In the genomic region with DNA sequence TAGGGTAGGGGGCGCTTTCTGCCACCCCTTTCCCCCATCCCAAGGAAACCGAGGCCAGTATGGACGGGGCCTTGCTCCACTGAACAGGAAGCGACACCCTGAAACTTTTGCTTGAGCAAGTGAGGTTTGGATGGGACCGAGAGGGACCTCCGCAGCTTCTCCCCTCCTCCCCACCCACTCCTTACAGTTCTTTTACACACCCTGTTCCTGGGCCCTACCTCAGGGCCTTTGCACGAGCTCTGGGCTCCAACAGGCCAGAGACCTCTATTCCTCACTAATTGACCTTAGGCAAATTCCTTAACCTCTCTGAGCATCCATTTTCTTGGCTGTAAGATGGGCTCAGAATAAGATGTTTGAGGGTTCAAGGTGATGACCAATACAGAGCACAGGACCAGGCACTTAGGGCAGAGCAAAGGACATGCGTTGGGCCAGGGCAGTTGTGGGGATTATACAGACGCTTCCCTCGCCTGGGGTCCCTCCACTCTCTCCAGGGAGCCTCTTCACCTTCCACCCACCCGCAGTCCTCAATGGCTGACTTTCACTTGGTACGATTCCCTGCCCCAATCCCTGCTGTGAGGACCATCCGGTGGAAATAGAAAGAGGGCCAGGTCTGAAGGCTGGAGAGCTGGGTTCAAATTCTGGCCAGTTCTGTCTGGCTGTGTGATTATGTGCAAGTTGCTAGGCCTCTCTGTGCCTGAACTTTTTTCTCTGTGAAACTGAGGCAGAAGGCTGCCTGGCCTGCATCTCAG, we compare ENCODE assay signal across 8 cellular contexts.
A peak's percentile ranks its signal among the peaks of the same experiment; 100 is the strongest.
DNase-seq lines count a peak whose midpoint lies in the region; ATAC-seq, FAIRE-seq and TF ChIP-seq lines count a peak whose summit lies in the region.

No MANE protein-coding gene starts in this region.

- no peak overlapping the region for H3K4ac ChIP-seq in H1 (replicated peaks; ENCODE audit: insufficient read length, low read depth, low read length)

- no peak for ATAC-seq in HG03196 (IDR thresholded peaks at IDR 0.05; ENCODE audit: unreplicated experiment)

- H3K4me1 ChIP-seq in CD4-positive, alpha-beta memory T cell (ENCODE audit: insufficient read depth, low read length) = peaks cover 11% of the 10 kb centered on the region
- H3K4me1 ChIP-seq in OCI-LY3 (ENCODE audit: low read length) (peaks cover 11% of the 10 kb centered on the region), H1 (replicated peaks in 1 of 4; ENCODE audit: control insufficient read depth in 3 of 4, insufficient read depth in 4 of 4, low read length in 3 of 4) (peaks cover 5 to 16% (median 13%) of the 10 kb centered on the region in 4 experiments), neutrophil (ENCODE audit: control insufficient read depth in 1 of 2, insufficient read depth in 1 of 2, low read depth in 1 of 2, low read length in 1 of 2) (peaks cover 22 to 25% of the 10 kb centered on the region in 2 experiments)

- H3K4me1 Mint-ChIP-seq in CD4-positive, alpha-beta memory T cell = peaks cover 0 to 13% (median 4%) of the 10 kb centered on the region in 4 donors

- H3K27me3 ChIP-seq in CD4-positive, alpha-beta memory T cell (ENCODE audit: insufficient read depth, low read length) = no peaks in the 10 kb centered on the region
- H3K27me3 ChIP-seq in OCI-LY3 (ENCODE audit: low read depth, low read length) (peaks cover 19% of the 10 kb centered on the region), H1 (replicated peaks in 1 of 4; ENCODE audit: control insufficient read depth in 3 of 4, extremely low read depth in 1 of 4, insufficient read depth in 3 of 4, low read length in 3 of 4) (peaks cover 0 to 13% (median 9%) of the 10 kb centered on the region in 4 experiments; a peak in 4 of 7 replicates), neutrophil (no peaks in the 10 kb centered on the region)

- H2AFZ ChIP-seq in OCI-LY3 (ENCODE audit: low read depth, low read length) = peak overlapping the region; percentile 77; the same call in 1 of the 2 replicates
- H2AFZ ChIP-seq in H1 (ENCODE audit: low read length) = 0 out of 2 replicates have a peak overlapping the region, but pooled peaks have one; percentile 42

- TF ChIP-seq CTCF in OCI-LY3 (IDR thresholded peaks at IDR 0.05; ENCODE audit: low read depth, low read length) (no peak), H1 (IDR thresholded peaks at IDR 0.05; ENCODE audit: control extremely low read depth in 1 of 3, insufficient read depth in 1 of 3, low read depth in 1 of 3, low read length in 3 of 3) (no peak), neutrophil (IDR thresholded peaks at IDR 0.05) (no peak)

- peak overlapping the region; percentile 89 for H3K9ac ChIP-seq in OCI-LY3 (ENCODE audit: low read length)
- H3K9ac ChIP-seq in H1 (replicated peaks in 1 of 4; ENCODE audit: extremely low read depth in 1 of 4, low read depth in 3 of 4, low read length in 3 of 4) = no peak overlapping the region

- H3K27me3 Mint-ChIP-seq in CD4-positive, alpha-beta memory T cell = no peaks in the 10 kb centered on the region

- DNase-seq in CD4-positive, alpha-beta memory T cell = no peak
- DNase-seq in H1 (ENCODE audit: low read depth in 1 of 2, low spot score in 2 of 2) = no peak
- no peak for DNase-seq in NCI-H2196 (lab: John Stamatoyannopoulos, UW; ENCODE audit: unreplicated experiment)
- DNase-seq in nucleus accumbens (lab: John Stamatoyannopoulos, UW) = no peak
- DNase-seq in GOT3 (lab: John Stamatoyannopoulos, UW) = no peak

- H3K14ac ChIP-seq in H1 (ENCODE audit: insufficient read length) = no peak overlapping the region

- H2BK15ac ChIP-seq in H1 (ENCODE audit: low read length) = peak overlapping the region; percentile 20; the same call in 1 of the 2 replicates

- no peak for FAIRE-seq in H1 (lab: Jason Lieb, UNC)

- peak overlapping the region; percentile 13; the same call in 1 of the 2 replicates for H3K18ac ChIP-seq in H1 (ENCODE audit: extremely low read depth, low read length)

- no peak overlapping the region for H2BK120ac ChIP-seq in H1 (replicated peaks; ENCODE audit: low read depth, low read length)

- no peaks in the 10 kb centered on the region for H3K36me3 ChIP-seq in CD4-positive, alpha-beta memory T cell (ENCODE audit: insufficient read depth, low read length)
- H3K36me3 ChIP-seq in OCI-LY3 (replicated peaks; ENCODE audit: low read depth, low read length) (no peaks in the 10 kb centered on the region), H1 (ENCODE audit: control insufficient read depth in 2 of 4, insufficient read depth in 4 of 4, low read length in 3 of 4) (no peaks in the 10 kb centered on the region), neutrophil (no peaks in the 10 kb centered on the region)

- peak overlapping the region; percentile 14 to 56 for H3K4me3 ChIP-seq in CD4-positive, alpha-beta memory T cell (ENCODE audit: low read length in 2 of 2)
- peak overlapping the region; percentile 91 for H3K4me3 ChIP-seq in OCI-LY3 (ENCODE audit: low read length)
- H3K4me3 ChIP-seq in H1 (ENCODE audit: extremely low read depth in 1 of 4, insufficient read depth in 2 of 4, low read depth in 3 of 4, low read length in 4 of 4) = peak overlapping the region; percentile 35 to 72 (median 48)
- peak overlapping the region; percentile 73 to 74 for H3K4me3 ChIP-seq in neutrophil (ENCODE audit: low read depth in 1 of 2, low read length in 1 of 2)

- WGBS in H1 (ENCODE audit: extremely low coverage in 1 of 2, insufficient coverage in 1 of 2, insufficient read length in 1 of 2, insufficient replicate concordance in 2 of 2, low coverage in 1 of 2, low lambda C conversion rate in 2 of 2, missing lambda C conversion rate in 1 of 2), 2 experiments = 73% methylated on average over 13 of the region's 13 CpGs; no CpG with 5 or more reads in 1 of the 2 experiments

- 0 out of 2 replicates have a peak overlapping the region, but pooled peaks have one; percentile 48 for H2BK20ac ChIP-seq in H1 (ENCODE audit: low read length)

- peak overlapping the region; percentile 10 to 95 (median 90) for H3K27ac Mint-ChIP-seq in CD4-positive, alpha-beta memory T cell

- H3K79me2 ChIP-seq in OCI-LY3 (ENCODE audit: low read length) (no peaks in the 10 kb centered on the region), H1 (ENCODE audit: control insufficient read depth in 1 of 2, insufficient read depth in 2 of 2, low read length in 2 of 2) (no peaks in the 10 kb centered on the region)

- peaks cover 4% of the 10 kb centered on the region; the same call in 1 of the 2 replicates for H3K23me2 ChIP-seq in H1 (ENCODE audit: low read depth, low read length)

- H3K36me3 Mint-ChIP-seq in CD4-positive, alpha-beta memory T cell = no peaks in the 10 kb centered on the region

- no peak overlapping the region; the same call in 1 of the 2 replicates for H2BK5ac ChIP-seq in H1 (ENCODE audit: low read depth, low read length)

- peak overlapping the region; percentile 76 to 83 (median 78) for H3K4me3 Mint-ChIP-seq in CD4-positive, alpha-beta memory T cell

- intact Hi-C loops in CD4-positive, alpha-beta memory T cell (cut with micrococcal nuclease) = loop anchor here (5.0 to 10.0 kb wide), 2 partner anchors 113 to 210 kb away; a partner anchor contains a TSS

- H3K9me3 ChIP-seq in CD4-positive, alpha-beta memory T cell (ENCODE audit: control insufficient read depth in 1 of 2, low read length in 2 of 2) = no peaks in the 10 kb centered on the region
- H3K9me3 ChIP-seq in OCI-LY3 (ENCODE audit: insufficient read depth, low read length) = no peaks in the 10 kb centered on the region
- H3K9me3 ChIP-seq in H1 (ENCODE audit: insufficient read depth in 2 of 2, low read depth in 1 of 2, low read length in 1 of 2) = no peaks in the 10 kb centered on the region
- H3K9me3 ChIP-seq in neutrophil = no peaks in the 10 kb centered on the region

- H3K23ac ChIP-seq in H1 (ENCODE audit: insufficient read length) = no peak overlapping the region

- H4K20me1 ChIP-seq in OCI-LY3 (ENCODE audit: insufficient read depth, low read length) = no peaks in the 10 kb centered on the region
- no peaks in the 10 kb centered on the region for H4K20me1 ChIP-seq in H1 (replicated peaks in 1 of 2; ENCODE audit: control insufficient read depth in 1 of 2, insufficient read depth in 2 of 2, low read length in 2 of 2)

- peak overlapping the region; percentile 42 for H3K27ac ChIP-seq in CD4-positive, alpha-beta memory T cell (ENCODE audit: low read depth, low read length)
- peak overlapping the region; percentile 34 for H3K27ac ChIP-seq in OCI-LY3 (ENCODE audit: low read length)
- no peak overlapping the region for H3K27ac ChIP-seq in H1 (ENCODE audit: low read depth, low read length)
- H3K27ac ChIP-seq in neutrophil = peak overlapping the region; percentile 86

- TF ChIP-seq EP300 in H1 (IDR thresholded peaks at IDR 0.05; ENCODE audit: borderline replicate concordance in 1 of 2, low read depth in 2 of 2, low read length in 2 of 2) = no peak

- no peaks in the 10 kb centered on the region for H3K79me1 ChIP-seq in H1 (ENCODE audit: low read depth, low read length)

- H4K91ac ChIP-seq in H1 (replicated peaks; ENCODE audit: insufficient read length, low read length) = no peak overlapping the region

- CTCF ChIA-PET in CD4-positive, alpha-beta memory T cell (lab: Charles Lee; ENCODE audit: partially characterized antibody) = interaction anchor here (0.7 to 1.6 kb wide), 8 partner anchors 38 to 241 kb away, joined by 3 to 6 read pairs (median 4); a partner anchor contains a TSS
- CTCF ChIA-PET in H1 (lab: Charles Lee; ENCODE audit: partially characterized antibody) = interaction anchor here (0.5 to 2.1 kb wide), 7 partner anchors 11 to 388 kb away, joined by 3 to 5 read pairs (median 3); no protein-coding TSS in a partner anchor

- H3K4me2 ChIP-seq in OCI-LY3 (ENCODE audit: low read length) (peak overlapping the region; percentile 94), H1 (ENCODE audit: insufficient read depth in 1 of 2, low read depth in 2 of 2, low read length in 2 of 2) (peak overlapping the region; percentile 64 to 92)

- POLR2A ChIA-PET in CD4-positive, alpha-beta memory T cell (lab: Charles Lee; ENCODE audit: partially characterized antibody) = interaction anchor here (0.8 to 3.6 kb wide), 18 partner anchors 29 to 244 kb away, joined by 3 to 32 read pairs (median 6); a partner anchor contains a TSS
- POLR2A ChIA-PET in H1 (lab: Charles Lee; ENCODE audit: partially characterized antibody) = interaction anchor here (0.9 to 2.6 kb wide), 6 partner anchors 8 to 75 kb away, joined by 3 to 11 read pairs (median 7); no protein-coding TSS in a partner anchor

- H2AK5ac ChIP-seq in H1 (ENCODE audit: low read depth, low read length) = no peak overlapping the region

- H3K56ac ChIP-seq in H1 (replicated peaks; ENCODE audit: insufficient read length, low read depth, low read length) = no peak overlapping the region

- H2BK12ac ChIP-seq in H1 (ENCODE audit: low read depth, low read length) = peak overlapping the region; percentile 27; the same call in 1 of the 2 replicates

- H4K8ac ChIP-seq in H1 (ENCODE audit: extremely low read depth, insufficient read depth, low read length) = peak overlapping the region; percentile 81; the same call in 1 of the 2 replicates

- no peaks in the 10 kb centered on the region for H3K9me3 Mint-ChIP-seq in CD4-positive, alpha-beta memory T cell

- no peak overlapping the region for H4K5ac ChIP-seq in H1 (ENCODE audit: insufficient read length, low read depth, low read length)

- TF ChIP-seq POLR2A in H1 (IDR thresholded peaks at IDR 0.05; ENCODE audit: control extremely low read depth in 1 of 2, low read depth in 2 of 2, low read length in 2 of 2) = no peak

- TF ChIP-seq RAD21 in H1 (IDR thresholded peaks at IDR 0.05 in 1 of 2, conservative IDR thresholded peaks at IDR 0.05 in 1 of 2; ENCODE audit: low read depth in 2 of 2, low read length in 2 of 2) = no peak

Comparison
In these comparisons a context has a peak if more than half of its experiments do, and no peak if none do; other contexts are left out.
1. H3K4me3 ChIP-seq: peak in every context shown above with its lines; median percentile 91 in OCI-LY3; 74 in neutrophil; 48 in H1; 35 in CD4-positive, alpha-beta memory T cell.